In the genomic region with DNA sequence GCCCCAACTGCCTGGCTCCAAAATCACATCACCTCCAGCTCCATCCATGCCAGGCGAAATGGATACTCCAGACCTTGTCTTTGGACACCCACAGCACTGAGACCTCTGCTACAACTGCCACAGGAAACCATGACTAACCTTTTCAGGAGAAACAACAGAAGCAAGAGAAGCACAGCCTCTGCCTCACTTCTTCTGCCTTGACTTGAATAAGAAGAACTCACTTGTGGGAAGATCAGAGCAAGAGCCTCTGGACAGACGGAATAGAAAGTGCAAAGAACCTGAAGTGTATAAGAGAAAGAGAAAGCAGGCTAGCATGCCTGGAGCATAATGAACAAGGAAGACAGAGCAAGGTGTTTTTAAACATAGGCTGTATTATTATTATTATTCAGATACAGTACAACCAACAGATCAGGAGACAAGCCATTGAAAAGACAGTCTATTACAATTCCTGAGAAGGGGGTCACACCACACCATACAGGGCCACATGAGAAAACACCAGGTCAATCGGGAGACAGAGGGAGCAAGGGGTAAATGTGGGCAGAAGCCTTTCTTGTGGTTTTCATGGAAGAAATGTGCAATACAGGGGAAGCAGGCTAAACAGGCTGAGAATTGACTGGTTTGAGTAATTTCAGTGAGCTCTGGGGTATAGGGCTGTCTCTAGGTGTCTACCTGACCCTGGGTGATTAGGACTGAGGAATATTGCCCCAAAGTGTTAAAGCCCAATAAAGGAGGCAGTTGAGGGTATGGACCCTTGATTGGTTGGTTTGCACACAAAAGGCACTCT, we compare ENCODE assay signal across 23 cellular contexts. TPM values are rescaled to one million over a fixed set of nuclear protein-coding genes. Genes with fewer than 3 reads are reported as not detected.
DNase-seq lines count a peak whose midpoint lies in the region; ATAC-seq and TF ChIP-seq lines count a peak whose summit lies in the region.
"Had no signal": no experiment of that assay in that cellular context is flagged by ENCODE, and none has a peak within 500 bp of the region (broad histone marks: within the 10 kb centered on the region; RNA-seq: fewer than 3 reads in every experiment).

No MANE protein-coding gene starts in this region.

- no peaks in the 10 kb centered on the region for H3K36me3 ChIP-seq in neutrophil
- H3K36me3 ChIP-seq: gastrocnemius medialis, left lung, pancreas had no signal

- CTCF ChIA-PET in activated CD8-positive, alpha-beta memory T cell treated with anti-CD3 and anti-CD28 coated beads, Interleukin-2, amount 10 ng/mL, durations not matched to agents 7 days and 5 days (lab: Charles Lee), result interaction anchor here (1.2 to 2.1 kb wide), 4 partner anchors 15 to 442 kb away, joined by 3 to 7 read pairs (median 5); no protein-coding TSS in a partner anchor

- peaks cover 49 to 63% of the 10 kb centered on the region in 2 experiments for H3K4me1 ChIP-seq in neutrophil (ENCODE audit: control insufficient read depth in 1 of 2, insufficient read depth in 1 of 2, low read depth in 1 of 2, low read length in 1 of 2)
- H3K4me1 ChIP-seq: body of pancreas, gastrocnemius medialis, pancreas had no signal

- H3K4me3 Mint-ChIP-seq in activated CD8-positive, alpha-beta memory T cell treated with anti-CD3 and anti-CD28 coated beads, Interleukin-2, amount 10 ng/mL, durations not matched to agents 7 days and 5 days, result no peak overlapping the region
- H3K4me3 Mint-ChIP-seq in T-helper 2 cell treated with Interferon-gamma antibody and Interleukin-4, amounts not matched to agents 5 μg/mL and 100 μg/mL, for 36 hours, result peak overlapping the region; percentile 22
- H3K4me3 Mint-ChIP-seq: CD8-positive, alpha-beta T cell; dendritic cell treated with granulocyte-macrophage colony-stimulating factor and Interleukin-4, amounts not matched to agents 40 ng/mL and 50 ng/mL, for 4 days had no signal

- DNase-seq in activated CD8-positive, alpha-beta memory T cell treated with anti-CD3 and anti-CD28 coated beads, Interleukin-2, amount 10 ng/mL, durations not matched to agents 7 days and 5 days, result no peak
- no peak for DNase-seq in activated CD8-positive, alpha-beta memory T cell treated with anti-CD3 and anti-CD28 coated beads for 24 hours
- DNase-seq in T-helper 2 cell treated with Interferon-gamma antibody and Interleukin-4, amounts not matched to agents 5 μg/mL and 100 μg/mL, for 36 hours (ENCODE audit: low spot score), result peak; percentile 39
- DNase-seq in D341Med (ENCODE audit: low spot score), result no peak
- DNase-seq in stimulated activated CD4-positive, alpha-beta T cell treated with anti-CD3 and anti-CD28 coated beads, Interleukin-2, amount 100 ng/mL, for 48 hours, result no peak
- DNase-seq: ACHN; activated gamma-delta T cell; body of pancreas; CD8-positive, alpha-beta T cell; gastrocnemius medialis; KG1; left lung; NCI-H1436; pancreas; SIG-M5; T-helper 9 cell had no signal

- peak; percentile 51 for ATAC-seq in activated CD8-positive, alpha-beta memory T cell treated with anti-CD3 and anti-CD28 coated beads, Interleukin-2, amount 10 ng/mL, durations not matched to agents 7 days and 5 days
- ATAC-seq in HG02798 (IDR thresholded peaks at IDR 0.05; ENCODE audit: poor library complexity, unreplicated experiment), result peak; percentile 42
- no peak for ATAC-seq in SK-N-SH treated with all-trans-retinoic acid at 6 μM for 48 hours
- ATAC-seq: body of pancreas; CD8-positive, alpha-beta T cell; gastrocnemius medialis; left lung; pancreas had no signal

- TF ChIP-seq CTCF in neutrophil (IDR thresholded peaks at IDR 0.05), result no peak

- H3K27me3 Mint-ChIP-seq in activated CD8-positive, alpha-beta memory T cell treated with anti-CD3 and anti-CD28 coated beads, Interleukin-2, amount 10 ng/mL, durations not matched to agents 7 days and 5 days, result peaks cover under 1% of the 10 kb centered on the region
- no peaks in the 10 kb centered on the region for H3K27me3 Mint-ChIP-seq in T-helper 2 cell treated with Interferon-gamma antibody and Interleukin-4, amounts not matched to agents 5 μg/mL and 100 μg/mL, for 36 hours (ENCODE audit: low read depth)
- H3K27me3 Mint-ChIP-seq: dendritic cell treated with granulocyte-macrophage colony-stimulating factor and Interleukin-4, amounts not matched to agents 40 ng/mL and 50 ng/mL, for 4 days had no signal

- no peaks in the 10 kb centered on the region for H3K27me3 ChIP-seq in neutrophil
- H3K27me3 ChIP-seq: body of pancreas, gastrocnemius medialis, left lung, pancreas had no signal

- H3K36me3 Mint-ChIP-seq in activated CD8-positive, alpha-beta memory T cell treated with anti-CD3 and anti-CD28 coated beads, Interleukin-2, amount 10 ng/mL, durations not matched to agents 7 days and 5 days, result no peaks in the 10 kb centered on the region
- no peaks in the 10 kb centered on the region for H3K36me3 Mint-ChIP-seq in T-helper 2 cell treated with Interferon-gamma antibody and Interleukin-4, amounts not matched to agents 5 μg/mL and 100 μg/mL, for 36 hours (ENCODE audit: low read depth)
- H3K36me3 Mint-ChIP-seq: CD8-positive, alpha-beta T cell had no signal

- no peaks in the 10 kb centered on the region for H3K9me3 Mint-ChIP-seq in activated CD8-positive, alpha-beta memory T cell treated with anti-CD3 and anti-CD28 coated beads, Interleukin-2, amount 10 ng/mL, durations not matched to agents 7 days and 5 days (ENCODE audit: low read depth)
- no peaks in the 10 kb centered on the region for H3K9me3 Mint-ChIP-seq in T-helper 2 cell treated with Interferon-gamma antibody and Interleukin-4, amounts not matched to agents 5 μg/mL and 100 μg/mL, for 36 hours
- H3K9me3 Mint-ChIP-seq: CD8-positive, alpha-beta T cell had no signal

- no peak overlapping the region for H3K4me3 ChIP-seq in neutrophil (ENCODE audit: low read depth in 1 of 2, low read length in 1 of 2)
- H3K4me3 ChIP-seq: body of pancreas, gastrocnemius medialis, left lung, pancreas, skin epidermis had no signal

- peaks cover 17% of the 10 kb centered on the region for H3K4me1 Mint-ChIP-seq in activated CD8-positive, alpha-beta memory T cell treated with anti-CD3 and anti-CD28 coated beads, Interleukin-2, amount 10 ng/mL, durations not matched to agents 7 days and 5 days
- H3K4me1 Mint-ChIP-seq in T-helper 2 cell treated with Interferon-gamma antibody and Interleukin-4, amounts not matched to agents 5 μg/mL and 100 μg/mL, for 36 hours (ENCODE audit: low read depth), result peaks cover 10% of the 10 kb centered on the region

- H3K9me3 ChIP-seq in neutrophil, result no peaks in the 10 kb centered on the region
- H3K9me3 ChIP-seq: body of pancreas, gastrocnemius medialis, left lung, pancreas had no signal

- H3K27ac ChIP-seq in neutrophil, result peak overlapping the region; percentile 53
- H3K27ac ChIP-seq: body of pancreas, epithelial cell of prostate, gastrocnemius medialis, pancreas, skin epidermis had no signal

- peak overlapping the region; percentile 0 for H3K27ac Mint-ChIP-seq in activated CD8-positive, alpha-beta memory T cell treated with anti-CD3 and anti-CD28 coated beads, Interleukin-2, amount 10 ng/mL, durations not matched to agents 7 days and 5 days
- peak overlapping the region; percentile 13 for H3K27ac Mint-ChIP-seq in T-helper 2 cell treated with Interferon-gamma antibody and Interleukin-4, amounts not matched to agents 5 μg/mL and 100 μg/mL, for 36 hours
- H3K27ac Mint-ChIP-seq: CD8-positive, alpha-beta T cell; dendritic cell treated with granulocyte-macrophage colony-stimulating factor and Interleukin-4, amounts not matched to agents 40 ng/mL and 50 ng/mL, for 4 days had no signal

TF ChIP-seq in SK-N-SH treated with all-trans-retinoic acid at 6 μM for 48 hours, 23 proteins besides CTCF, POLR2A, EP300 and RAD21:
- no peak for TF ChIP-seq ZNF70 (CRISPR knock-in tag; IDR thresholded peaks at IDR 0.05)
- TF ChIP-seq, protein P1, sequence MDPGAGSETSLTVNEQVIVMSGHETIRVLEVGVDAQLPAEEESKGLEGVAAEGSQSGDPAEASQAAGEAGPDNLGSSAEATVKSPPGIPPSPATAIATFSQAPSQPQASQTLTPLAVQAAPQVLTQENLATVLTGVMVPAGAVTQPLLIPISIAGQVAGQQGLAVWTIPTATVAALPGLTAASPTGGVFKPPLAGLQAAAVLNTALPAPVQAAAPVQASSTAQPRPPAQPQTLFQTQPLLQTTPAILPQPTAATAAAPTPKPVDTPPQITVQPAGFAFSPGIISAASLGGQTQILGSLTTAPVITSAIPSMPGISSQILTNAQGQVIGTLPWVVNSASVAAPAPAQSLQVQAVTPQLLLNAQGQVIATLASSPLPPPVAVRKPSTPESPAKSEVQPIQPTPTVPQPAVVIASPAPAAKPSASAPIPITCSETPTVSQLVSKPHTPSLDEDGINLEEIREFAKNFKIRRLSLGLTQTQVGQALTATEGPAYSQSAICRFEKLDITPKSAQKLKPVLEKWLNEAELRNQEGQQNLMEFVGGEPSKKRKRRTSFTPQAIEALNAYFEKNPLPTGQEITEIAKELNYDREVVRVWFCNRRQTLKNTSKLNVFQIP (CRISPR knock-in tag; IDR thresholded peaks at IDR 0.05; ENCODE audit: borderline replicate concordance, low read depth), result no peak
- TF ChIP-seq, protein P2, sequence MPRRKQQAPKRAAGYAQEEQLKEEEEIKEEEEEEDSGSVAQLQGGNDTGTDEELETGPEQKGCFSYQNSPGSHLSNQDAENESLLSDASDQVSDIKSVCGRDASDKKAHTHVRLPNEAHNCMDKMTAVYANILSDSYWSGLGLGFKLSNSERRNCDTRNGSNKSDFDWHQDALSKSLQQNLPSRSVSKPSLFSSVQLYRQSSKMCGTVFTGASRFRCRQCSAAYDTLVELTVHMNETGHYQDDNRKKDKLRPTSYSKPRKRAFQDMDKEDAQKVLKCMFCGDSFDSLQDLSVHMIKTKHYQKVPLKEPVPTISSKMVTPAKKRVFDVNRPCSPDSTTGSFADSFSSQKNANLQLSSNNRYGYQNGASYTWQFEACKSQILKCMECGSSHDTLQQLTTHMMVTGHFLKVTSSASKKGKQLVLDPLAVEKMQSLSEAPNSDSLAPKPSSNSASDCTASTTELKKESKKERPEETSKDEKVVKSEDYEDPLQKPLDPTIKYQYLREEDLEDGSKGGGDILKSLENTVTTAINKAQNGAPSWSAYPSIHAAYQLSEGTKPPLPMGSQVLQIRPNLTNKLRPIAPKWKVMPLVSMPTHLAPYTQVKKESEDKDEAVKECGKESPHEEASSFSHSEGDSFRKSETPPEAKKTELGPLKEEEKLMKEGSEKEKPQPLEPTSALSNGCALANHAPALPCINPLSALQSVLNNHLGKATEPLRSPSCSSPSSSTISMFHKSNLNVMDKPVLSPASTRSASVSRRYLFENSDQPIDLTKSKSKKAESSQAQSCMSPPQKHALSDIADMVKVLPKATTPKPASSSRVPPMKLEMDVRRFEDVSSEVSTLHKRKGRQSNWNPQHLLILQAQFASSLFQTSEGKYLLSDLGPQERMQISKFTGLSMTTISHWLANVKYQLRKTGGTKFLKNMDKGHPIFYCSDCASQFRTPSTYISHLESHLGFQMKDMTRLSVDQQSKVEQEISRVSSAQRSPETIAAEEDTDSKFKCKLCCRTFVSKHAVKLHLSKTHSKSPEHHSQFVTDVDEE (CRISPR knock-in tag; IDR thresholded peaks at IDR 0.05), result no peak
- TF ChIP-seq TCF4 (CRISPR knock-in tag; IDR thresholded peaks at IDR 0.05; ENCODE audit: borderline replicate concordance), result no peak

RNA-seq across cellular contexts. Expression of a gene that starts 7.4 kb away (rescaled TPM):
- not detected for total RNA-seq in activated CD8-positive, alpha-beta memory T cell treated with anti-CD3 and anti-CD28 coated beads, Interleukin-2, amount 10 ng/mL, durations not matched to agents 7 days and 5 days
- total RNA-seq: body of pancreas; CD8-positive, alpha-beta T cell; gastrocnemius medialis; left lung; pancreas; urinary bladder had no signal

RNA-seq across cellular contexts. Expression of a gene that starts 57.0 kb away (rescaled TPM):
- total RNA-seq in activated CD8-positive, alpha-beta memory T cell treated with anti-CD3 and anti-CD28 coated beads, Interleukin-2, amount 10 ng/mL, durations not matched to agents 7 days and 5 days, result not detected
- total RNA-seq: body of pancreas, gastrocnemius medialis, left lung, pancreas, urinary bladder had no signal
